Comparison of ENCODE assay signal across 21 cellular contexts in genomic region chr21:32261929-32262328, GRCh38.
A peak's percentile ranks its signal among the peaks of the same experiment; 100 is the strongest.
DNase-seq lines count a peak whose midpoint lies in the region; TF ChIP-seq lines count a peak whose summit lies in the region.
"Had no signal": no experiment of that assay in that cellular context is flagged by ENCODE, and none has a peak within 500 bp of the region (broad histone marks: within the 10 kb centered on the region; RNA-seq: fewer than 3 reads in every experiment).

No MANE protein-coding gene starts in this region.

- peak overlapping the region; percentile 21; the same call in 1 of the 2 replicates for H3K27ac ChIP-seq in HL-60 (replicated peaks)
- H3K27ac ChIP-seq: A549; BLaER1 treated with 17β-estradiol and CSF1 and Interleukin-3, amounts not matched to agents 10 nM and 100 nM; GM23248 had no signal

- DNase-seq in SIG-M5 treated with dmso at 0.1 percent for 504 hours (lab: John Stamatoyannopoulos, UW; ENCODE audit: unreplicated experiment) (peak; percentile 8), SIG-M5 (lab: John Stamatoyannopoulos, UW) (no peak), HL-60 (ENCODE audit: low read depth in 1 of 2, low spot score in 1 of 2) (peak in 1 of 2 experiments; percentile 19), NB4 (ENCODE audit: low read depth) (peak; percentile 22), NOMO-1 treated with DMSO at 0.1 percent for 48 hours (lab: John Stamatoyannopoulos, UW; ENCODE audit: unreplicated experiment) (no peak), SW 1271 (lab: John Stamatoyannopoulos, UW) (no peak)
- DNase-seq: 8988T; ACHN; AML-193; BE2C; CD4-positive, alpha-beta T cell; CD8-positive, alpha-beta memory T cell; DMS 273 treated with DMSO at 0.1 percent for 48 hours; DMS79; EL; GDM1; GM23248; H9 had no signal

- H3K27me3 ChIP-seq in HL-60 (ENCODE audit: insufficient read depth, poor library complexity, severe bottlenecking): no peaks in the 10 kb centered on the region
- H3K27me3 ChIP-seq: BE2C; BLaER1 treated with 17β-estradiol and CSF1 and Interleukin-3, amounts not matched to agents 10 nM and 100 nM had no signal

- no peak for TF ChIP-seq POLR2A in NB4 (IDR thresholded peaks at IDR 0.05; ENCODE audit: extremely low read depth, insufficient read length)

- TF ChIP-seq CTCF in HL-60 (IDR thresholded peaks at IDR 0.05; ENCODE audit: insufficient read depth, low read length) (no peak), NB4 (IDR thresholded peaks at IDR 0.05; ENCODE audit: low read depth, low read length) (no peak)

- H3K4me3 ChIP-seq in HL-60 (replicated peaks; ENCODE audit: insufficient read depth, low read length) (no peak overlapping the region), NB4 (ENCODE audit: low read depth, low read length) (no peak overlapping the region)
- H3K4me3 ChIP-seq: A549; BLaER1 treated with 17β-estradiol and CSF1 and Interleukin-3, amounts not matched to agents 10 nM and 100 nM; GM12878; GM23248 had no signal

Comparison
In these comparisons a context has a peak if more than half of its experiments do, and no peak if none do; other contexts are left out.
1. DNase-seq: peak in SIG-M5 treated with dmso at 0.1 percent for 504 hours (single experiment) and NB4 (single experiment); none in SIG-M5 (single experiment), NOMO-1 treated with DMSO at 0.1 percent for 48 hours (single experiment) and SW 1271 (0 of 2).